1 cellular context compared by ENCODE assay signal in genomic region chr3:37214076-37214475, GRCh38.
TF ChIP-seq lines count a peak whose summit lies in the region.

No MANE protein-coding gene starts in this region.

TF ChIP-seq in H1, 55 proteins besides CTCF, POLR2A, EP300 and RAD21:
- TF ChIP-seq NRF1 (IDR thresholded peaks at IDR 0.05; ENCODE audit: low read depth, low read length): no peak
- no peak for TF ChIP-seq EZH2 (IDR thresholded peaks at IDR 0.05; ENCODE audit: low read depth, low read length, severe bottlenecking)
- no peak for TF ChIP-seq CBX8 (IDR thresholded peaks at IDR 0.05; ENCODE audit: borderline replicate concordance, low read depth, low read length)
- no peak for TF ChIP-seq TBP (IDR thresholded peaks at IDR 0.05; ENCODE audit: low read depth, low read length)
- no peak for TF ChIP-seq TEAD4 (IDR thresholded peaks at IDR 0.05; ENCODE audit: low read depth, low read length)
- TF ChIP-seq, protein P1, sequence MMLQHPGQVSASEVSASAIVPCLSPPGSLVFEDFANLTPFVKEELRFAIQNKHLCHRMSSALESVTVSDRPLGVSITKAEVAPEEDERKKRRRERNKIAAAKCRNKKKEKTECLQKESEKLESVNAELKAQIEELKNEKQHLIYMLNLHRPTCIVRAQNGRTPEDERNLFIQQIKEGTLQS (IDR thresholded peaks at IDR 0.05; ENCODE audit: insufficient read depth, low read depth, low read length): no peak
- TF ChIP-seq TCF12 (IDR thresholded peaks at IDR 0.05; ENCODE audit: low read depth, low read length): no peak
- TF ChIP-seq GTF2F1 (IDR thresholded peaks at IDR 0.05; ENCODE audit: borderline replicate concordance, low read depth, low read length): no peak
- no peak for TF ChIP-seq RBBP5 (IDR thresholded peaks at IDR 0.05; ENCODE audit: borderline replicate concordance, low read depth, low read length)
- TF ChIP-seq SP2 (IDR thresholded peaks at IDR 0.05; ENCODE audit: low read length): no peak
